In genomic region chr1:100130552-100131077, GRCh38 we compare ENCODE assay signal across 15 cellular contexts. TPM values are rescaled to one million over a fixed set of nuclear protein-coding genes. Genes with fewer than 3 reads are reported as not detected.
A peak's percentile ranks its signal among the peaks of the same experiment; 100 is the strongest.
DNase-seq lines count a peak whose midpoint lies in the region; ATAC-seq and TF ChIP-seq lines count a peak whose summit lies in the region.
"Had no signal": no experiment of that assay in that cellular context is flagged by ENCODE, and none has a peak within 500 bp of the region (broad histone marks: within the 10 kb centered on the region; RNA-seq: fewer than 3 reads in every experiment).

No MANE protein-coding gene starts in this region.

- H4K20me1 ChIP-seq in SU-DHL-6 (ENCODE audit: low read depth, low read length) = peaks cover 5% of the 10 kb centered on the region; the same call in 1 of the 2 replicates

- peak; percentile 39 for ATAC-seq in left lobe of liver
- ATAC-seq: gastroesophageal sphincter, left cardiac atrium, natural killer cell had no signal

- no peaks in the 10 kb centered on the region for H3K36me3 Mint-ChIP-seq in endothelial cell (ENCODE audit: low read depth, unreplicated experiment)
- H3K36me3 Mint-ChIP-seq: natural killer cell had no signal

- H3K9me3 ChIP-seq in SU-DHL-6 (ENCODE audit: insufficient read depth, low read length) = no peaks in the 10 kb centered on the region
- H3K9me3 ChIP-seq: gastroesophageal sphincter, thoracic aorta had no signal

- H3K9me2 ChIP-seq in SU-DHL-6 (replicated peaks; ENCODE audit: insufficient read depth, low read length) = no peaks in the 10 kb centered on the region

- TF ChIP-seq CTCF in HFF-Myc (IDR thresholded peaks at IDR 0.05; ENCODE audit: low read depth, low read length, missing control alignments) = no peak
- TF ChIP-seq CTCF in SU-DHL-6 (IDR thresholded peaks at IDR 0.05; ENCODE audit: insufficient read depth, low read length, poor library complexity, severe bottlenecking) = no peak
- no peak for TF ChIP-seq CTCF in endothelial cell (IDR thresholded peaks at IDR 0.05; ENCODE audit: unreplicated experiment)

- H3K27ac ChIP-seq in SU-DHL-6 (ENCODE audit: low read depth, low read length) = no peak overlapping the region
- H3K27ac ChIP-seq: gastroesophageal sphincter, thoracic aorta had no signal

- H3K27me3 ChIP-seq in SU-DHL-6 (ENCODE audit: low read length) = no peaks in the 10 kb centered on the region
- H3K27me3 ChIP-seq: gastroesophageal sphincter had no signal

- peaks cover 3% of the 10 kb centered on the region; the same call in 1 of the 2 replicates for H3K36me3 ChIP-seq in SU-DHL-6 (ENCODE audit: low read length)
- H3K36me3 ChIP-seq: gastroesophageal sphincter, thoracic aorta had no signal

- H3K4me1 Mint-ChIP-seq in endothelial cell (ENCODE audit: unreplicated experiment) = peaks cover 10% of the 10 kb centered on the region

- H3F3A ChIP-seq in SU-DHL-6 (ENCODE audit: insufficient read depth) = no peaks in the 10 kb centered on the region; the same call in 1 of the 2 replicates

- H3K27ac Mint-ChIP-seq in endothelial cell (ENCODE audit: unreplicated experiment) = no peak overlapping the region
- H3K27ac Mint-ChIP-seq: natural killer cell had no signal

- H3K27me3 Mint-ChIP-seq in endothelial cell (ENCODE audit: unreplicated experiment) = peaks cover 6% of the 10 kb centered on the region

- H3K4me2 ChIP-seq in SU-DHL-6 (ENCODE audit: low read depth, low read length, poor library complexity, severe bottlenecking) = peak overlapping the region; percentile 66

- H3K4me3 ChIP-seq in HFF-Myc (replicated peaks; ENCODE audit: low read depth, low read length) (no peak overlapping the region), SU-DHL-6 (ENCODE audit: insufficient read depth, low read length, poor library complexity, severe bottlenecking) (no peak overlapping the region)
- H3K4me3 ChIP-seq: gastroesophageal sphincter, thoracic aorta had no signal

- no peaks in the 10 kb centered on the region for H3K9me3 Mint-ChIP-seq in endothelial cell (ENCODE audit: unreplicated experiment)
- H3K9me3 Mint-ChIP-seq: natural killer cell had no signal

- H3K79me2 ChIP-seq in SU-DHL-6 (ENCODE audit: insufficient read depth, low read length) = peaks cover 95% of the 10 kb centered on the region

- no peak overlapping the region for H2AFZ ChIP-seq in SU-DHL-6 (ENCODE audit: low read depth, low read length, severe bottlenecking)

- H3K4me3 Mint-ChIP-seq in endothelial cell (ENCODE audit: unreplicated experiment) = no peak overlapping the region

- DNase-seq in EL (peak; percentile 54), HFF-Myc (ENCODE audit: extremely low read depth, low read depth) (peak; percentile 35), left lobe of liver (ENCODE audit: low spot score) (no peak), endothelial cell (ENCODE audit: low spot score) (no peak)
- no peak for DNase-seq in stimulated activated CD4-positive, alpha-beta T cell treated with anti-CD3 and anti-CD28 coated beads, Interleukin-12 subunit alpha, Interleukin-12 subunit beta, amount 100 ng/mL, for 4 hours
- DNase-seq in stimulated activated CD8-positive, alpha-beta memory T cell treated with anti-CD3 and anti-CD28 coated beads, Interleukin-4, amount 100 ng/mL, for 48 hours = no peak
- DNase-seq: activated CD4-positive, alpha-beta T cell treated with anti-CD3 and anti-CD28 coated beads for 48 hours; left cardiac atrium; natural killer cell; NCI-H1048; NCI-H774; SW 1271 had no signal

- H3K9ac ChIP-seq in SU-DHL-6 (ENCODE audit: low read length) = no peak overlapping the region

RNA-seq across cellular contexts. Expression of gene SASS6, which starts 2.1 kb away (rescaled TPM):
- total RNA-seq in left lobe of liver (0.88 TPM), endothelial cell (ENCODE audit: unreplicated experiment) (6.1 TPM)

RNA-seq across cellular contexts. Expression of gene TRMT13, which starts 2.3 kb away (rescaled TPM):
- total RNA-seq in left lobe of liver (4.9 TPM), endothelial cell (ENCODE audit: unreplicated experiment) (10.5 TPM)

RNA-seq across cellular contexts. Expression of gene LRRC39, which starts 47.4 kb away (rescaled TPM):
- total RNA-seq in left lobe of liver (0.33 TPM), endothelial cell (ENCODE audit: unreplicated experiment) (0.64 TPM)

Comparison
In these comparisons a context has a peak if more than half of its experiments do, and no peak if none do; other contexts are left out.
1. DNase-seq: peak in EL (single experiment) and HFF-Myc (single experiment); none in left lobe of liver (single experiment), stimulated activated CD4-positive, alpha-beta T cell treated with anti-CD3 and anti-CD28 coated beads, Interleukin-12 subunit alpha, Interleukin-12 subunit beta, amount 100 ng/mL, for 4 hours (single experiment), endothelial cell (single experiment) and stimulated activated CD8-positive, alpha-beta memory T cell treated with anti-CD3 and anti-CD28 coated beads, Interleukin-4, amount 100 ng/mL, for 48 hours (single experiment).